In the genomic region with DNA sequence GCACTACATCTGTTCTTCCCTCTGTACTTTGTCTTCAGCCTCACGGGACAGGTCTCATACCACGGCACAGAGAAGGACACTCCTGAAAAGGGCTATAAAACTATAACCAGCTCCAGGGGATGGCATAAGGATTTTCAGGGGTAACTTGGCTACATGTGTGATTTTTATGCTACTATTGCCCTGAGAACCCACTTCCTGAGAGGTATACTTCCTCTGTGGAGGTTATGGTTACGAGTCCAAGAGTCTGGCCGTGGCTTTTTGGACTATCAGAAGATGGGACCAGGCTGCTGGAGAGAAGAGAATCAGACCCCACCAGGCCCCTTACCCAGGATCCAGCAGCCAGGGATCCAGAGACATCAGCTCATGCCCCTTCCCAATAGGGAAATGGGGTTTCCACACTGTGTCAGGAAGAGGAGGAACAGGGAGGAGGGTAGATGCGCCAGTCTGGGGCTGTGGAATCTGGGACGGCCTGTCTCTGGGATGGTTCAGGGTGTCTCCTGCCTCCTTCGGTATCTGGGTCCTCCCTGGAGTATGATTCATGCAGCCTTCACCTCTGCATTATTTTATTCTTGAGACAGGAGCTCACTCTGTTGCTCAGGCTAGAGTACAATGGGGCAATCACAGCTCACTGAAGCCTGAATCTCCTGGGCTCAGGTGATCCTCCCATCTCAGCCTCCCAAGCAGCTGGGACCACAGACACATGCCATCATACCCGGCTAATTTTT, we compare ENCODE assay signal across 19 cellular contexts.
"Had no signal": no experiment of that assay in that cellular context is flagged by ENCODE, and none has a peak within 500 bp of the region (broad histone marks: within the 10 kb centered on the region; RNA-seq: fewer than 3 reads in every experiment).

No MANE protein-coding gene starts in this region.

- ATAC-seq: foreskin keratinocyte, lower lobe of right lung had no signal

- H3K36me3 ChIP-seq: lower lobe of right lung, neural progenitor cell, prostate gland, right atrium auricular region, SJSA1, tibial nerve had no signal

- H3K9me3 Mint-ChIP-seq: activated T-helper 2 cell treated with anti-CD3 and anti-CD28 coated beads, Interferon-gamma antibody, Interleukin-2, Interleukin-4, amounts not matched to agents 10 μg/mL and 5 μg/mL and 100 μg/mL, durations not matched to agents 14 hours and 24 hours and 36 hours; naive B cell; neural progenitor cell; stimulated activated naive CD8-positive, alpha-beta T cell treated with anti-CD3 and anti-CD28 coated beads, Interleukin-15, Interleukin-2, amounts not matched to agents 100 ng/mL and 50 ng/mL, for 24 hours; T-helper 1 cell treated with Interleukin-12 subunit alpha and Interleukin-12 subunit beta and Interleukin-4 antibody, amounts not matched to agents 30 μg/mL and 1 μg/mL, for 36 hours had no signal

- H3K27me3 Mint-ChIP-seq: stimulated activated naive CD8-positive, alpha-beta T cell treated with anti-CD3 and anti-CD28 coated beads, Interleukin-15, Interleukin-2, amounts not matched to agents 100 ng/mL and 50 ng/mL, for 24 hours had no signal

- H3K9me3 ChIP-seq: lower lobe of right lung, prostate gland, right atrium auricular region, SJSA1, spleen, suprapubic skin, tibial nerve had no signal

- H3K9ac ChIP-seq: neural progenitor cell had no signal

- H3K27ac ChIP-seq: foreskin keratinocyte, lower lobe of right lung, neural progenitor cell, prostate gland, right atrium auricular region, SJSA1, suprapubic skin, tibial nerve had no signal

- H3K4me3 ChIP-seq: lower lobe of right lung, neural progenitor cell, prostate gland, right atrium auricular region, SJSA1, spleen, suprapubic skin, tibial nerve had no signal

- H3K27ac Mint-ChIP-seq: activated T-helper 2 cell treated with anti-CD3 and anti-CD28 coated beads, Interferon-gamma antibody, Interleukin-2, Interleukin-4, amounts not matched to agents 10 μg/mL and 5 μg/mL and 100 μg/mL, durations not matched to agents 14 hours and 24 hours and 36 hours; brain; stimulated activated naive CD8-positive, alpha-beta T cell treated with anti-CD3 and anti-CD28 coated beads, Interleukin-15, Interleukin-2, amounts not matched to agents 100 ng/mL and 50 ng/mL, for 24 hours; T-helper 1 cell treated with Interleukin-12 subunit alpha and Interleukin-12 subunit beta and Interleukin-4 antibody, amounts not matched to agents 30 μg/mL and 1 μg/mL, for 36 hours had no signal

- DNase-seq: activated CD4-positive, alpha-beta T cell treated with anti-CD3 and anti-CD28 coated beads for 48 hours; activated naive CD4-positive, alpha-beta T cell; aorta; foreskin keratinocyte; kidney; lower lobe of right lung; naive B cell; spleen; stimulated activated CD4-positive, alpha-beta T cell treated with anti-CD3 and anti-CD28 coated beads, Interleukin-4, amount 100 ng/mL, for 1 hour had no signal

- H3K4me3 Mint-ChIP-seq: brain; neural progenitor cell; stimulated activated naive CD8-positive, alpha-beta T cell treated with anti-CD3 and anti-CD28 coated beads, Interleukin-15, Interleukin-2, amounts not matched to agents 100 ng/mL and 50 ng/mL, for 24 hours; T-helper 1 cell treated with Interleukin-12 subunit alpha and Interleukin-12 subunit beta and Interleukin-4 antibody, amounts not matched to agents 30 μg/mL and 1 μg/mL, for 36 hours had no signal

- H3K4me1 ChIP-seq: lower lobe of right lung, neural progenitor cell, prostate gland, right atrium auricular region, SJSA1, tibial nerve had no signal

- H3K4me2 ChIP-seq: neural progenitor cell had no signal

- H3K27me3 ChIP-seq: foreskin keratinocyte, neural progenitor cell, right atrium auricular region, SJSA1, spleen, suprapubic skin, tibial nerve had no signal
